8 cellular contexts compared by ENCODE assay signal in genomic region chr6:30238178-30238795, GRCh38. TPM values are rescaled to one million over a fixed set of nuclear protein-coding genes. Genes with fewer than 3 reads are reported as not detected.
DNase-seq lines count a peak whose midpoint lies in the region; ATAC-seq and TF ChIP-seq lines count a peak whose summit lies in the region.

No MANE protein-coding gene starts in this region.

- TF ChIP-seq EP300 in gastroesophageal sphincter (IDR thresholded peaks at IDR 0.05) = no peak

- H3K4me1 ChIP-seq in A673 (ENCODE audit: insufficient read depth, low read length, poor library complexity, severe bottlenecking) (no peaks in the 10 kb centered on the region), Peyer's patch (no peaks in the 10 kb centered on the region), gastroesophageal sphincter (no peaks in the 10 kb centered on the region)

- intact Hi-C loops in A673 (cut with micrococcal nuclease; ENCODE audit: unreplicated experiment) (loop anchor here (5.0 kb wide), 1 partner anchor 159 kb away; no protein-coding TSS in a partner anchor), lower leg skin (cut with DNase I; ENCODE audit: low total_unique reads) (loop anchor here (10.0 kb wide), 1 partner anchor 157 kb away; no protein-coding TSS in a partner anchor)

- BruUV-seq in A673 (replicated peaks; lab: Mats Ljungman, UMichigan) = no TSS peak

- peak; percentile 22 for DNase-seq in A673 (ENCODE audit: low spot score)
- DNase-seq in ELF-1 (ENCODE audit: low read depth, low spot score) = peak; percentile 20
- peak in 1 of 3 donors; percentile 62 for DNase-seq in Peyer's patch
- DNase-seq in NCI-H1092 (lab: John Stamatoyannopoulos, UW) = no peak
- DNase-seq in medulla oblongata (ENCODE audit: extremely low spot score) = no peak
- DNase-seq in lower leg skin (ENCODE audit: low spot score in 2 of 2) = no peak

- WGBS in gastroesophageal sphincter (ENCODE audit: low coverage in 1 of 2), 2 donors = 21 to 28% methylated on average over 6 of the region's 6 CpGs
- 50 to 60% methylated on average over 6 of the region's 6 CpGs for WGBS in lower leg skin, 2 donors

- H3K27ac ChIP-seq in A673 (ENCODE audit: low read depth, low read length, poor library complexity, severe bottlenecking) (no peak overlapping the region), Peyer's patch (no peak overlapping the region), gastroesophageal sphincter (no peak overlapping the region)

- H3K36me3 ChIP-seq in A673 (ENCODE audit: insufficient read depth, low read length, poor library complexity, severe bottlenecking) = no peaks in the 10 kb centered on the region
- H3K36me3 ChIP-seq in Peyer's patch = no peaks in the 10 kb centered on the region
- no peaks in the 10 kb centered on the region for H3K36me3 ChIP-seq in gastroesophageal sphincter

- H3K27me3 ChIP-seq in A673 (replicated peaks; ENCODE audit: insufficient read depth, low read depth, low read length, poor library complexity) (peaks cover 15% of the 10 kb centered on the region), Peyer's patch (no peaks in the 10 kb centered on the region), gastroesophageal sphincter (no peaks in the 10 kb centered on the region)

- POLR2A ChIA-PET in A673 (lab: Charles Lee; ENCODE audit: low non-redundant PET) = no interaction called here

- H3K9me3 ChIP-seq in A673 (ENCODE audit: low read depth, low read length, poor library complexity, severe bottlenecking) (no peaks in the 10 kb centered on the region), Peyer's patch (no peaks in the 10 kb centered on the region), gastroesophageal sphincter (no peaks in the 10 kb centered on the region)

- ATAC-seq in gastroesophageal sphincter (no peak), HG02970 (IDR thresholded peaks at IDR 0.05; ENCODE audit: low FRiP score, unreplicated experiment) (no peak)

- no peak overlapping the region for H3K4me3 ChIP-seq in A673 (ENCODE audit: low read depth, low read length, poor library complexity, severe bottlenecking)
- H3K4me3 ChIP-seq in Peyer's patch = no peak overlapping the region
- no peak overlapping the region for H3K4me3 ChIP-seq in gastroesophageal sphincter
- H3K4me3 ChIP-seq in lower leg skin (ENCODE audit: low read depth, poor library complexity, severe bottlenecking) = no peak overlapping the region

- CTCF ChIA-PET in A673 (lab: Charles Lee) = interaction anchor here (0.5 to 0.9 kb wide), 3 partner anchors 215 to 267 kb away, joined by 4 read pairs; no protein-coding TSS in a partner anchor

- TF ChIP-seq CTCF in A673 (conservative IDR thresholded peaks at IDR 0.05; ENCODE audit: low read depth, low read length) (peak; percentile 50), Peyer's patch (IDR thresholded peaks at IDR 0.05) (peak in 4 of 6 experiments; percentile 43 to 55 (median 48)), gastroesophageal sphincter (IDR thresholded peaks at IDR 0.05) (peak in 3 of 4 experiments; percentile 11 to 38 (median 29)), lower leg skin (IDR thresholded peaks at IDR 0.05) (no peak)

- TF ChIP-seq POLR2A in Peyer's patch (IDR thresholded peaks at IDR 0.05) = no peak
- no peak for TF ChIP-seq POLR2A in gastroesophageal sphincter (IDR thresholded peaks at IDR 0.05)
- TF ChIP-seq POLR2A in lower leg skin (IDR thresholded peaks at IDR 0.05) = no peak

RNA-seq across cellular contexts. Expression of gene TRIM26, which starts 25.1 kb away (rescaled TPM):
- 38.6 and 41.3 TPM in 2 replicates for total RNA-seq in A673 (2021)
- 100 to 1,000 TPM in 1 of 4 donors, 10 to 100 TPM in 3; 65.9 to 175 (median 90.5) TPM for total RNA-seq in Peyer's patch
- 10 to 100 TPM; 38.1 to 57.8 (median 45.8) TPM for total RNA-seq in gastroesophageal sphincter
- total RNA-seq in lower leg skin = 10 to 100 TPM; 40.4 to 57.4 (median 50.7) TPM

Comparison
In these comparisons a context has a peak if more than half of its experiments do, and no peak if none do; other contexts are left out.
1. DNase-seq: peak in A673 (single experiment) and ELF-1 (single experiment); none in NCI-H1092 (single experiment), medulla oblongata (single experiment) and lower leg skin (0 of 2).
2. CTCF ChIP-seq: peak in A673 (single experiment), Peyer's patch (4 of 6) and gastroesophageal sphincter (3 of 4); none in lower leg skin (0 of 3).